13 cellular contexts compared by ENCODE assay signal in the genomic region with DNA sequence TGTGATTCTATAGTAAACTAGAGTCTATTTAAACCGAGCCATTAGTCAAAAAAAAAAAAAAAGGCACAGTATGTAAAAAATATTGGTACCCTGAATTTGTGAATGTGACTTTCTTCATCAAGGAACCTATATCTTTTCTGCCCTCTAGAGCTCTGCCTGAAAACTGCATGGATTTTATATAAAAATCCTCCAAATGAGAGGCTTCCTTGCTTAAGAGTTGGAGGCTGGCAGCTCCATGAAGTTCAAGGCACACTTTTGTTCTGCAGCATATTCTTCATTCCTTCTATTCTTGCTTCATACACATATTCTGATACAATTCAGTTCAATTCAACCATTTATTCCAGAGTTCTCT. TPM values are rescaled to one million over a fixed set of nuclear protein-coding genes. Genes with fewer than 3 reads are reported as not detected.
DNase-seq lines count a peak whose midpoint lies in the region; ATAC-seq and TF ChIP-seq lines count a peak whose summit lies in the region.
"Had no signal": no experiment of that assay in that cellular context is flagged by ENCODE, and none has a peak within 500 bp of the region (broad histone marks: within the 10 kb centered on the region; RNA-seq: fewer than 3 reads in every experiment).

No MANE protein-coding gene starts in this region.

- WGBS in upper lobe of left lung, 2 donors, result 48 to 49% methylated on average over 1 of the region's 1 CpG

- no peak overlapping the region for H3K27ac Mint-ChIP-seq in activated T-helper 17 cell treated with anti-CD3 and anti-CD28 coated beads, Interleukin-2, amount 50 U/mL, for 72 hours

- TF ChIP-seq POLR2A in upper lobe of left lung (IDR thresholded peaks at IDR 0.05), result no peak

- H3K9me3 Mint-ChIP-seq in activated T-helper 17 cell treated with anti-CD3 and anti-CD28 coated beads, Interleukin-2, amount 50 U/mL, for 72 hours, result no peaks in the 10 kb centered on the region

- H3K4me1 ChIP-seq in upper lobe of left lung, result no peaks in the 10 kb centered on the region
- H3K4me1 ChIP-seq: sigmoid colon had no signal

- peaks cover 7% of the 10 kb centered on the region for H3K27me3 Mint-ChIP-seq in activated T-helper 17 cell treated with anti-CD3 and anti-CD28 coated beads, Interleukin-2, amount 50 U/mL, for 72 hours

- no peak for TF ChIP-seq EP300 in upper lobe of left lung (IDR thresholded peaks at IDR 0.05)

- no peak for ATAC-seq in activated T-helper 17 cell treated with anti-CD3 and anti-CD28 coated beads, Interleukin-2, amount 50 U/mL, for 72 hours (replicated peaks)
- ATAC-seq in upper lobe of left lung (ENCODE audit: low FRiP score in 2 of 2), result no peak

- H3K27ac ChIP-seq in upper lobe of left lung, result no peak overlapping the region
- H3K27ac ChIP-seq: sigmoid colon had no signal

- H3K4me3 Mint-ChIP-seq in activated T-helper 17 cell treated with anti-CD3 and anti-CD28 coated beads, Interleukin-2, amount 50 U/mL, for 72 hours, result no peak overlapping the region
- H3K4me3 Mint-ChIP-seq: nephron had no signal

- H3K36me3 Mint-ChIP-seq in activated T-helper 17 cell treated with anti-CD3 and anti-CD28 coated beads, Interleukin-2, amount 50 U/mL, for 72 hours (ENCODE audit: low read depth), result no peaks in the 10 kb centered on the region

- DNase-seq in DMS 273 (lab: John Stamatoyannopoulos, UW; ENCODE audit: unreplicated experiment), result peak; percentile 33
- DNase-seq in DMS 273 treated with DMSO at 0.1 percent for 48 hours (lab: John Stamatoyannopoulos, UW), result no peak
- DNase-seq in H7, result peak; percentile 8
- DNase-seq in NCI-H69 (lab: John Stamatoyannopoulos, UW), result peak; percentile 64
- DNase-seq in fibroblast of the aortic adventitia (ENCODE audit: low read depth), result peak; percentile 16
- no peak for DNase-seq in NCI-H1436 treated with DMSO at 0.1 percent for 48 hours (lab: John Stamatoyannopoulos, UW)
- no peak for DNase-seq in upper lobe of left lung
- DNase-seq: 8988T, activated gamma-delta T cell treated with Interleukin-2 at 50 U/mL for 16 hours, sigmoid colon had no signal

- peaks cover 0 to 5% (median 0%) of the 10 kb centered on the region in 4 donors for H3K9me3 ChIP-seq in upper lobe of left lung

- no peak overlapping the region for H3K4me3 ChIP-seq in H7 (ENCODE audit: insufficient read depth, low read depth, low read length)
- H3K4me3 ChIP-seq in fibroblast of the aortic adventitia (ENCODE audit: low read depth, low read length), result no peak overlapping the region
- H3K4me3 ChIP-seq in upper lobe of left lung, result no peak overlapping the region
- H3K4me3 ChIP-seq: sigmoid colon had no signal

- H3K36me3 ChIP-seq in H7 (replicated peaks; ENCODE audit: control insufficient read depth, insufficient read depth, low read length), result no peaks in the 10 kb centered on the region
- H3K36me3 ChIP-seq in upper lobe of left lung, result no peaks in the 10 kb centered on the region
- H3K36me3 ChIP-seq: sigmoid colon had no signal

- H3K4me1 Mint-ChIP-seq in activated T-helper 17 cell treated with anti-CD3 and anti-CD28 coated beads, Interleukin-2, amount 50 U/mL, for 72 hours, result no peaks in the 10 kb centered on the region
- H3K4me1 Mint-ChIP-seq: nephron had no signal

- TF ChIP-seq CTCF in fibroblast of the aortic adventitia (IDR thresholded peaks at IDR 0.05; ENCODE audit: insufficient read depth, low read length) (peak; percentile 19), upper lobe of left lung (IDR thresholded peaks at IDR 0.05) (no peak)

- H3K27me3 ChIP-seq in H7 (ENCODE audit: control insufficient read depth, insufficient read depth, low read length) (no peaks in the 10 kb centered on the region), upper lobe of left lung (no peaks in the 10 kb centered on the region)

RNA-seq across cellular contexts. Expression of a gene that starts 23.1 kb away (rescaled TPM):
- not detected in 2 replicates for total RNA-seq in H7 (2014; rRNA removed; shearing (Covaris generic))
- total RNA-seq in fibroblast of the aortic adventitia (ENCODE audit: low replicate concordance) (not detected in 2 replicates), upper lobe of left lung (1 to 10 TPM in 2 of 6 donors, under 1 TPM in 1, not detected in 3; 0.77 to 2.7 (median 2.1) TPM)
- total RNA-seq in activated T-helper 17 cell treated with anti-CD3 and anti-CD28 coated beads, Interleukin-2, amount 50 U/mL, for 72 hours, result not detected
- total RNA-seq: HT-29, sigmoid colon had no signal

RNA-seq across cellular contexts. Expression of a gene that starts 56.2 kb away (rescaled TPM):
- 0.04 TPM in 1 of 2 replicates, not detected in the other for total RNA-seq in H7 (2014; rRNA removed; shearing (Covaris generic))
- total RNA-seq in fibroblast of the aortic adventitia (ENCODE audit: low replicate concordance) (0.18 TPM in 1 of 2 replicates, not detected in the other), upper lobe of left lung (10 to 100 TPM in 2 of 6 donors, 1 to 10 TPM in 3, under 1 TPM in 1; 0.83 to 12.7 (median 4.7) TPM)
- not detected for total RNA-seq in activated T-helper 17 cell treated with anti-CD3 and anti-CD28 coated beads, Interleukin-2, amount 50 U/mL, for 72 hours

Comparison
In these comparisons a context has a peak if more than half of its experiments do, and no peak if none do; other contexts are left out.
1. DNase-seq: peak in DMS 273 (single experiment), H7 (single experiment), NCI-H69 (single experiment) and fibroblast of the aortic adventitia (single experiment); none in DMS 273 treated with DMSO at 0.1 percent for 48 hours (single experiment), NCI-H1436 treated with DMSO at 0.1 percent for 48 hours (single experiment) and upper lobe of left lung (0 of 2).